In the genomic region with DNA sequence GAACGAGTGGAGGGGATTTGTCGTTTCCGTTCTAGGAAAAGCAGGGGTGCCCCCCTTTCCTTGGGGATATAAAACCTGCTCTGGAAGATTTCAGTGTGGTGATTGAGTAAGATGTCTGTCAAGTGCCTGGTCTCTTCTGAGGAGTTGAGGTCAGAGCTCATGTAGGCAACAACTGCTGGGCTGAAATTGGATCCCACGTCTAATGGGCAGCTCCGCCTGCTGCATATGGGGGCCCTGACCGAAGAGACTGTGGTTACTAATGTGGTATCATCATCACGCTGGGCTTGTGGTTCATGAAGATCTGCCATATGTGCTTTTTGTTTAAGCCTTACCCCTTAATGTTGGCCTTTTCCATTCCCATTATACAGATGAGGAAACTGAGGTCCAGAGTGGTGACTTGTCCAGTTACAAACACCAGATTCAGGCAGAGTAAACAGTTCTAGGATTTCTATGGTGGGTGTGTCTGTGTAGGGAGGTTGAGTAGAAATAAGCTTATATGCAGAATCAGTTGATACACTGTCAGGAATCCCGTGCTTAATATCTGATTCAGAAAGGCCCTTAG, we compare ENCODE assay signal across 8 cellular contexts. TPM values are rescaled to one million over a fixed set of nuclear protein-coding genes. Genes with fewer than 3 reads are reported as not detected.
DNase-seq lines count a peak whose midpoint lies in the region; ATAC-seq lines count a peak whose summit lies in the region.

No MANE protein-coding gene starts in this region.

- H3K4me3 ChIP-seq in duodenal mucosa (ENCODE audit: low read depth in 1 of 2, low read length in 2 of 2): peak overlapping the region; percentile 92 to 96

- H3K36me3 ChIP-seq in duodenal mucosa (ENCODE audit: control insufficient read depth in 1 of 2, insufficient read depth in 2 of 2, low read length in 2 of 2): peaks cover 13 to 28% of the 10 kb centered on the region in 2 donors

- in situ Hi-C loops in ACHN (cut with HindIII; ENCODE audit: low pct_ligation_motif_present, low pct_unique_long_range_greater_than_20kb, low sequenced_read_pairs): no loop called here

- peaks cover 14 to 21% of the 10 kb centered on the region in 2 donors for H3K4me1 ChIP-seq in duodenal mucosa (ENCODE audit: control insufficient read depth in 1 of 2, insufficient read depth in 2 of 2, low read length in 2 of 2)

- H3K9ac ChIP-seq in duodenal mucosa (ENCODE audit: low read depth in 1 of 2, low read length in 2 of 2): peak overlapping the region; percentile 90 to 97

- H3K27me3 ChIP-seq in duodenal mucosa (ENCODE audit: control insufficient read depth in 1 of 2, insufficient read depth in 2 of 2, low read length in 2 of 2): no peaks in the 10 kb centered on the region

- DNase-seq in ACHN (peak; percentile 43), NCI-H82 (lab: John Stamatoyannopoulos, UW) (peak; percentile 93), myocyte (ENCODE audit: low read depth) (peak; percentile 96), mucosa of gallbladder (ENCODE audit: low spot score) (no peak)

- ATAC-seq in GM19035 (IDR thresholded peaks at IDR 0.05; ENCODE audit: unreplicated experiment): peak; percentile 17
- no peak for ATAC-seq in GM21723 (IDR thresholded peaks at IDR 0.05; ENCODE audit: unreplicated experiment)
- no peak for ATAC-seq in HG03565 (IDR thresholded peaks at IDR 0.05; ENCODE audit: unreplicated experiment)

- H3K9me3 ChIP-seq in duodenal mucosa (ENCODE audit: control insufficient read depth in 1 of 2, low read length in 2 of 2): no peaks in the 10 kb centered on the region

- H3K27ac ChIP-seq in duodenal mucosa (ENCODE audit: low read depth, low read length): peak overlapping the region; percentile 92

RNA-seq across cellular contexts. Expression of gene UTP11, which starts 0.6 kb away (rescaled TPM):
- 95.8 and 137 TPM in 2 replicates for total RNA-seq in myocyte
- 25.9 TPM for polyA plus RNA-seq in myocyte (2012)
- 17.7 TPM for total RNA-seq in mucosa of gallbladder

RNA-seq across cellular contexts. Expression of gene FHL3, which starts 7.8 kb away (rescaled TPM):
- total RNA-seq in myocyte (42.2 and 70.1 TPM in 2 replicates), mucosa of gallbladder (11.2 TPM)
- 73.2 TPM for polyA plus RNA-seq in myocyte (2012)

RNA-seq across cellular contexts. Expression of gene SF3A3, which starts 23.3 kb away (rescaled TPM):
- 43.2 and 50.2 TPM in 2 replicates for total RNA-seq in myocyte
- 40.3 TPM for polyA plus RNA-seq in myocyte (2012)
- 39.0 TPM for total RNA-seq in mucosa of gallbladder

RNA-seq across cellular contexts. Expression of gene POU3F1, which starts 33.5 kb away (rescaled TPM):
- 0.21 and 0.52 TPM in 2 replicates for total RNA-seq in myocyte
- 0.35 TPM for polyA plus RNA-seq in myocyte (2012)
- 0.09 TPM for total RNA-seq in mucosa of gallbladder
